ENCODE assay signal across 8 cellular contexts in genomic region chr19:57947088-57947418, GRCh38. TPM values are rescaled to one million over a fixed set of nuclear protein-coding genes. Genes with fewer than 3 reads are reported as not detected.
DNase-seq lines count a peak whose midpoint lies in the region; ATAC-seq and TF ChIP-seq lines count a peak whose summit lies in the region.

No MANE protein-coding gene starts in this region.

- H3K4me1 ChIP-seq in SJSA1 (replicated peaks) (no peaks in the 10 kb centered on the region), rectal smooth muscle tissue (ENCODE audit: control insufficient read depth, insufficient read depth, low read length) (peaks cover 2% of the 10 kb centered on the region)

- peak overlapping the region; percentile 36 for H3K9ac ChIP-seq in rectal smooth muscle tissue (ENCODE audit: low read length)

- no peak for DNase-seq in SJSA1 (ENCODE audit: low read depth in 1 of 2, low spot score in 2 of 2)
- no peak for DNase-seq in fibroblast of villous mesenchyme (ENCODE audit: low read depth)
- no peak for DNase-seq in stimulated activated CD4-positive, alpha-beta T cell treated with anti-CD3 and anti-CD28 coated beads, Interleukin-2, amount 100 ng/mL, for 24 hours

- H3K4me3 ChIP-seq in SJSA1 = peak overlapping the region; percentile 68
- H3K4me3 ChIP-seq in fibroblast of villous mesenchyme (ENCODE audit: low read depth, low read length) = peak overlapping the region; percentile 93
- H3K4me3 ChIP-seq in rectal smooth muscle tissue (ENCODE audit: low read length) = peak overlapping the region; percentile 83

- peaks cover 24% of the 10 kb centered on the region for H3K36me3 ChIP-seq in SJSA1
- peaks cover 22% of the 10 kb centered on the region for H3K36me3 ChIP-seq in rectal smooth muscle tissue (ENCODE audit: control insufficient read depth, insufficient read depth, low read length)

- H3K27ac ChIP-seq in SJSA1 (peak overlapping the region; percentile 44), rectal smooth muscle tissue (ENCODE audit: low read depth, low read length) (peak overlapping the region; percentile 77)

- H3K9me3 ChIP-seq in SJSA1 (replicated peaks) = peaks cover 56% of the 10 kb centered on the region

- no peak for TF ChIP-seq CTCF in fibroblast of villous mesenchyme (IDR thresholded peaks at IDR 0.05; ENCODE audit: insufficient read depth, low read depth, low read length)

- peak; percentile 22 for ATAC-seq in GM19328 (IDR thresholded peaks at IDR 0.05; ENCODE audit: unreplicated experiment)
- no peak for ATAC-seq in HG02678 (IDR thresholded peaks at IDR 0.05; ENCODE audit: unreplicated experiment)
- ATAC-seq in HG03280 (IDR thresholded peaks at IDR 0.05; ENCODE audit: unreplicated experiment) = no peak
- ATAC-seq in HG03520 (IDR thresholded peaks at IDR 0.05; ENCODE audit: unreplicated experiment) = no peak

- no peaks in the 10 kb centered on the region for H3K27me3 ChIP-seq in SJSA1 (replicated peaks)
- H3K27me3 ChIP-seq in rectal smooth muscle tissue (ENCODE audit: control insufficient read depth, insufficient read depth, low read length) = no peaks in the 10 kb centered on the region

RNA-seq across cellular contexts. Expression of gene ZNF256, which starts 0.5 kb away (rescaled TPM):
- total RNA-seq in SJSA1 (2014; rRNA removed; shearing (Covaris generic)) = 1.8 and 5.2 TPM in 2 replicates
- total RNA-seq in fibroblast of villous mesenchyme = 4.8 and 5.2 TPM in 2 replicates

RNA-seq across cellular contexts. Expression of gene ZNF418, which starts 11.9 kb away (rescaled TPM):
- total RNA-seq in SJSA1 (2014; rRNA removed; shearing (Covaris generic)) = 0.21 TPM in 1 of 2 replicates, not detected in the other
- total RNA-seq in fibroblast of villous mesenchyme = 3.5 and 5.2 TPM in 2 replicates

RNA-seq across cellular contexts. Expression of gene C19orf18, which starts 27.3 kb away (rescaled TPM):
- total RNA-seq in SJSA1 (2014; rRNA removed; shearing (Covaris generic)) = not detected in 2 replicates
- total RNA-seq in fibroblast of villous mesenchyme = under 0.01 and 0.32 TPM in 2 replicates

RNA-seq across cellular contexts. Expression of gene ZNF417, which starts 30.7 kb away (rescaled TPM):
- total RNA-seq in SJSA1 (2014; rRNA removed; shearing (Covaris generic)) = 7.4 and 8.4 TPM in 2 replicates
- total RNA-seq in fibroblast of villous mesenchyme = 12.2 and 19.4 TPM in 2 replicates

RNA-seq across cellular contexts. Expression of gene ZNF606, which starts 55.6 kb away (rescaled TPM):
- 13.1 and 32.0 TPM in 2 replicates for total RNA-seq in SJSA1 (2014; rRNA removed; shearing (Covaris generic))
- 13.8 and 16.8 TPM in 2 replicates for total RNA-seq in fibroblast of villous mesenchyme
